Comparison of ENCODE assay signal across 15 cellular contexts in genomic region chr4:11488657-11489448, GRCh38.
A peak's percentile ranks its signal among the peaks of the same experiment; 100 is the strongest.
DNase-seq lines count a peak whose midpoint lies in the region; FAIRE-seq and TF ChIP-seq lines count a peak whose summit lies in the region.
"Had no signal": no experiment of that assay in that cellular context is flagged by ENCODE, and none has a peak within 500 bp of the region (broad histone marks: within the 10 kb centered on the region; RNA-seq: fewer than 3 reads in every experiment).

No MANE protein-coding gene starts in this region.

- 0 out of 2 replicates have a peak, but pooled peaks have one; percentile 19 for TF ChIP-seq CTCF in C4-2B (conservative IDR thresholded peaks at IDR 0.05)
- peak; percentile 35 for TF ChIP-seq CTCF in GM06990 (IDR thresholded peaks at IDR 0.05; ENCODE audit: insufficient read depth, low read length, poor library complexity, severe bottlenecking)
- TF ChIP-seq CTCF in epithelial cell of esophagus (IDR thresholded peaks at IDR 0.05; ENCODE audit: insufficient read depth, low read depth, low read length, missing control alignments): no peak
- no peak for TF ChIP-seq CTCF in GM13976 (IDR thresholded peaks at IDR 0.05; ENCODE audit: borderline replicate concordance, control extremely low read depth, extremely low read depth, insufficient read depth, missing control alignments)

- no peak overlapping the region for H3K27ac ChIP-seq in C4-2B
- H3K27ac ChIP-seq: parathyroid adenoma had no signal

- H3K36me3 ChIP-seq in GM06990 (ENCODE audit: control insufficient read depth, insufficient read depth, low read length): no peaks in the 10 kb centered on the region
- H3K36me3 ChIP-seq: MG63 had no signal

- peak; percentile 33 for FAIRE-seq in RCC 7860 (lab: Jason Lieb, UNC)

- no peak for DNase-seq in GM06990 (ENCODE audit: extremely low read depth, insufficient read length)
- DNase-seq in RCC 7860 (ENCODE audit: low spot score): no peak
- DNase-seq in epithelial cell of esophagus (ENCODE audit: low read depth): peak; percentile 72
- DNase-seq in NCI-H1092 (lab: John Stamatoyannopoulos, UW): no peak
- DNase-seq in GM13976 (ENCODE audit: low spot score): no peak
- DNase-seq in NAMALWA (ENCODE audit: low spot score): no peak
- DNase-seq in NCI-H1694 treated with DMSO at 0.1 percent for 48 hours (lab: John Stamatoyannopoulos, UW): no peak
- DNase-seq: activated naive CD4-positive, alpha-beta T cell treated with anti-CD3 and anti-CD28 coated beads, Interleukin-2, amount 50 U/mL, for 16 hours; DMS79 treated with DMSO at 0.1 percent for 48 hours; islet precursor cell; MG63; NK-92 treated with Interleukin-12 subunit alpha and Interleukin-12 subunit beta, amount 100 ng/mL, for 24 hours; SHP77 treated with DMSO at 0.1 percent for 48 hours had no signal

- H3K4me3 ChIP-seq in GM06990 (replicated peaks; ENCODE audit: low read depth, low read length): no peak overlapping the region
- H3K4me3 ChIP-seq in epithelial cell of esophagus (ENCODE audit: low read length): no peak overlapping the region
- H3K4me3 ChIP-seq: MG63 had no signal

- H3K27me3 ChIP-seq in GM06990 (replicated peaks; ENCODE audit: control insufficient read depth, insufficient read depth, low read length): no peaks in the 10 kb centered on the region
- H3K27me3 ChIP-seq: MG63 had no signal

- in situ Hi-C loops in GM13976 (cut with MboI; ENCODE audit: low sequenced_read_pairs, unreplicated experiment): no loop called here

Comparison
In these comparisons a context has a peak if more than half of its experiments do, and no peak if none do; other contexts are left out.
1. CTCF ChIP-seq: peak in C4-2B (single experiment) and GM06990 (single experiment); none in epithelial cell of esophagus (single experiment) and GM13976 (single experiment).